24 cellular contexts compared by ENCODE assay signal in genomic region chr3:15181964-15182363, GRCh38.
"Had no signal": no experiment of that assay in that cellular context is flagged by ENCODE, and none has a peak within 500 bp of the region (broad histone marks: within the 10 kb centered on the region; RNA-seq: fewer than 3 reads in every experiment).

No MANE protein-coding gene starts in this region.

- H3K9me3 ChIP-seq: left lung, mucosa of descending colon, neutrophil, right atrium auricular region, right lobe of liver, spleen, suprapubic skin, thoracic aorta, tibial artery, upper lobe of right lung had no signal

- H3K27me3 ChIP-seq: neural progenitor cell, right atrium auricular region, right lobe of liver had no signal

- H3K36me3 ChIP-seq: left lung, neural progenitor cell, neutrophil, right atrium auricular region, right lobe of liver, spleen, suprapubic skin, thoracic aorta, tibial artery, upper lobe of right lung had no signal

- H3K27ac ChIP-seq: left lung, neural progenitor cell, neutrophil, parathyroid adenoma, right lobe of liver, spleen, suprapubic skin, thoracic aorta, tibial artery, upper lobe of right lung had no signal

- H2AFZ ChIP-seq: neural progenitor cell, parathyroid adenoma had no signal

- H3K4me3 ChIP-seq: left lung, lung, mucosa of descending colon, neural progenitor cell, right atrium auricular region, right lobe of liver, spleen, suprapubic skin, thoracic aorta, tibial artery, upper lobe of right lung had no signal

- H3K4me2 ChIP-seq: neural progenitor cell had no signal

- H3K9ac ChIP-seq: neural progenitor cell, parathyroid adenoma had no signal

- DNase-seq: hippocampal formation; kidney; left colon; left lung; midbrain; mucosa of descending colon; naive B cell; natural killer cell; nephron progenitor cell; occipital lobe; right lobe of liver; small intestine; spleen; stimulated activated CD4-positive, alpha-beta T cell treated with anti-CD3 and anti-CD28 coated beads, Interleukin-4, amount 100 ng/mL, for 24 hours; stimulated activated naive CD4-positive, alpha-beta T cell; tibial artery; upper lobe of right lung had no signal

- H3K4me1 ChIP-seq: left lung, neural progenitor cell, parathyroid adenoma, right atrium auricular region, right lobe of liver, suprapubic skin, tibial artery, upper lobe of right lung had no signal

- H3K79me2 ChIP-seq: parathyroid adenoma had no signal
